In the genomic region with DNA sequence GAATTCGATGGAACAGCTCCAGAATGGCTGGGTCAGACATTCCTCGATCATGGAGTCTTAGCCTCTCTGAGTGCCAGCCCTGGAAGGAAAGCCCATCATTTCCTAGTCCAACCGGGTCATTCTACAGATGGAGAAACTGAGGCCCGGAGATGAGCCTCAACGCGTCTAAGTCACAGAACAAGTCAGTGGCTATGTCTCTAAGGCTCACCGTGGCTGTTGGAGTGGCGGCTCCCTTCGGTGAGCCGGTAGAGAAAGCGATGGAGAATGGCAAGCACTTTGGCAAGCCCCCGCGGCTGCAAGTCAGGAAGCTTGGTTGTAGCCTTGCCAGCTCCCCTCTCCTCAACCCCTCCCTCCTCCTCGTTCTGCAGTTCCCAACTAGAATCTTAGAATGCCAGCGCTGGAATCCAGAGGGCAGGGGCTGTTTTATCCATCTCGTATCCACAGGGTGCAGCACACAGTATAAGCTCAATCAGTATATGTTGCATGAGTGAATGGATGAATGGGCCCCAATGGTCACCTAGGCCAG, we compare ENCODE assay signal across 13 cellular contexts. TPM values are rescaled to one million over a fixed set of nuclear protein-coding genes. Genes with fewer than 3 reads are reported as not detected.
DNase-seq lines count a peak whose midpoint lies in the region; ATAC-seq and TF ChIP-seq lines count a peak whose summit lies in the region.
"Had no signal": no experiment of that assay in that cellular context is flagged by ENCODE, and none has a peak within 500 bp of the region (broad histone marks: within the 10 kb centered on the region; RNA-seq: fewer than 3 reads in every experiment).

No MANE protein-coding gene starts in this region.

- no peak overlapping the region for H3K27ac Mint-ChIP-seq in endodermal cell
- H3K27ac Mint-ChIP-seq: activated CD4-positive, alpha-beta T cell treated with anti-CD3 and anti-CD28 coated beads, Interleukin-2, amount 10 ng/mL, durations not matched to agents 7 days and 5 days; activated naive CD8-positive, alpha-beta T cell had no signal

- H3K36me3 Mint-ChIP-seq in endodermal cell (ENCODE audit: low read depth), result no peaks in the 10 kb centered on the region
- H3K36me3 Mint-ChIP-seq: activated naive CD8-positive, alpha-beta T cell had no signal

- H3K9me2 ChIP-seq in OCI-LY7 (ENCODE audit: insufficient read depth, low read length), result no peaks in the 10 kb centered on the region

- peak overlapping the region; percentile 71 for H3K4me3 ChIP-seq in endodermal cell (ENCODE audit: low read length)
- peak overlapping the region; percentile 21 to 58 for H3K4me3 ChIP-seq in muscle layer of duodenum (ENCODE audit: low read depth in 1 of 2, low read length in 2 of 2)
- H3K4me3 ChIP-seq in upper lobe of left lung, result peak overlapping the region in 3 of 4 donors; percentile 25 to 45 (median 39)
- no peak overlapping the region for H3K4me3 ChIP-seq in OCI-LY7 (ENCODE audit: low read depth, low read length, poor library complexity, severe bottlenecking)

- TF ChIP-seq CTCF in endodermal cell (conservative IDR thresholded peaks at IDR 0.05), result no peak
- TF ChIP-seq CTCF in upper lobe of left lung (IDR thresholded peaks at IDR 0.05), result no peak
- TF ChIP-seq CTCF in OCI-LY7 (conservative IDR thresholded peaks at IDR 0.05; ENCODE audit: low read length), result no peak

- H3K9ac ChIP-seq in endodermal cell (ENCODE audit: extremely low read depth, low read length, poor library complexity, severe bottlenecking), result no peak overlapping the region

- no peaks in the 10 kb centered on the region for H3K79me2 ChIP-seq in OCI-LY7 (ENCODE audit: insufficient read depth, low read depth, low read length)

- no peaks in the 10 kb centered on the region for H3K36me3 ChIP-seq in endodermal cell (ENCODE audit: control insufficient read depth, insufficient read depth, low read length)
- H3K36me3 ChIP-seq in muscle layer of duodenum (ENCODE audit: control insufficient read depth in 1 of 2, insufficient read depth in 2 of 2, low read length in 2 of 2), result no peaks in the 10 kb centered on the region
- no peaks in the 10 kb centered on the region for H3K36me3 ChIP-seq in upper lobe of left lung
- H3K36me3 ChIP-seq in OCI-LY7 (ENCODE audit: insufficient read depth, low read length), result no peaks in the 10 kb centered on the region

- CTCF ChIA-PET in OCI-LY7 (lab: Charles Lee; ENCODE audit: unreplicated experiment), result no interaction called here

- TF ChIP-seq EP300 in upper lobe of left lung (IDR thresholded peaks at IDR 0.05), result no peak

- no TSS peak for BruUV-seq in OCI-LY7 (replicated peaks; lab: Mats Ljungman, UMichigan)

- no peaks in the 10 kb centered on the region for H3K9me3 ChIP-seq in endodermal cell (ENCODE audit: control insufficient read depth, low read length)
- H3K9me3 ChIP-seq in muscle layer of duodenum (ENCODE audit: control insufficient read depth in 1 of 2, low read length in 2 of 2), result no peaks in the 10 kb centered on the region
- no peaks in the 10 kb centered on the region for H3K9me3 ChIP-seq in upper lobe of left lung
- H3K9me3 ChIP-seq in OCI-LY7 (ENCODE audit: low read length), result no peaks in the 10 kb centered on the region

- peak; percentile 70 for DNase-seq in NCI-H226
- no peak for DNase-seq in endodermal cell
- DNase-seq in upper lobe of left lung, result no peak
- DNase-seq in T-helper 2 cell, result no peak
- no peak for DNase-seq in OCI-LY7 (ENCODE audit: low spot score)
- no peak for DNase-seq in NCI-H2081 treated with DMSO at 0.1 percent for 48 hours (lab: John Stamatoyannopoulos, UW)
- DNase-seq: activated CD4-positive, alpha-beta T cell treated with anti-CD3 and anti-CD28 coated beads, Interleukin-2, amount 10 ng/mL, durations not matched to agents 7 days and 5 days; NCI-H446; small intestine; stimulated activated CD8-positive, alpha-beta memory T cell treated with anti-CD3 and anti-CD28 coated beads, Interleukin-4, amount 100 ng/mL, for 48 hours had no signal

- H2AFZ ChIP-seq in OCI-LY7 (ENCODE audit: low read length), result no peak overlapping the region

- H3K4me1 ChIP-seq in endodermal cell (ENCODE audit: control insufficient read depth, insufficient read depth, low read length) (peaks cover 20% of the 10 kb centered on the region), muscle layer of duodenum (ENCODE audit: control insufficient read depth in 1 of 2, insufficient read depth in 2 of 2, low read length in 2 of 2) (peaks cover 3 to 20% of the 10 kb centered on the region in 2 donors), upper lobe of left lung (peaks cover 7 to 17% (median 10%) of the 10 kb centered on the region in 4 donors), OCI-LY7 (ENCODE audit: insufficient read depth, low read length, poor library complexity, severe bottlenecking) (no peaks in the 10 kb centered on the region)

- no peaks in the 10 kb centered on the region for H4K20me1 ChIP-seq in OCI-LY7 (ENCODE audit: insufficient read depth, low read length)

- peaks cover 56% of the 10 kb centered on the region for H3K27me3 Mint-ChIP-seq in endodermal cell (ENCODE audit: insufficient read depth)

- POLR2A ChIA-PET in OCI-LY7 (lab: Charles Lee), result no interaction called here

- 22 to 34% methylated on average over 12 to 16 of the region's 16 CpGs for WGBS in endodermal cell (ENCODE audit: insufficient coverage in 1 of 2, insufficient read length in 1 of 2), 2 experiments
- 23 to 27% methylated on average over 12 to 16 of the region's 16 CpGs for WGBS in upper lobe of left lung, 2 donors

- peaks cover 39% of the 10 kb centered on the region for H3K4me1 Mint-ChIP-seq in endodermal cell

- H3K4me3 Mint-ChIP-seq in endodermal cell, result peak overlapping the region; percentile 62
- H3K4me3 Mint-ChIP-seq: activated CD4-positive, alpha-beta T cell treated with anti-CD3 and anti-CD28 coated beads, Interleukin-2, amount 10 ng/mL, durations not matched to agents 7 days and 5 days; activated naive CD8-positive, alpha-beta T cell had no signal

- peaks cover 33% of the 10 kb centered on the region for H3K27me3 ChIP-seq in endodermal cell (ENCODE audit: control insufficient read depth, insufficient read depth, low read length, poor library complexity, severe bottlenecking)
- no peaks in the 10 kb centered on the region for H3K27me3 ChIP-seq in muscle layer of duodenum (ENCODE audit: low read depth, low read length)
- H3K27me3 ChIP-seq in upper lobe of left lung, result peaks cover 0 to 14% (median 8%) of the 10 kb centered on the region in 4 donors

- no peak for TF ChIP-seq POLR2A in upper lobe of left lung (IDR thresholded peaks at IDR 0.05)

- H3K4me2 ChIP-seq in OCI-LY7 (ENCODE audit: low read length), result no peak overlapping the region

- H3K27ac ChIP-seq in endodermal cell (ENCODE audit: low read depth, low read length) (no peak overlapping the region), muscle layer of duodenum (ENCODE audit: low read length) (no peak overlapping the region), upper lobe of left lung (peak overlapping the region; percentile 23 to 81 (median 76)), OCI-LY7 (ENCODE audit: low read depth, low read length, poor library complexity, severe bottlenecking) (no peak overlapping the region)

- intact Hi-C loops in OCI-LY7 (cut with micrococcal nuclease; ENCODE audit: unreplicated experiment), result no loop called here

- no peak for ATAC-seq in upper lobe of left lung (ENCODE audit: low FRiP score in 2 of 2)

- H3K9me3 Mint-ChIP-seq in endodermal cell, result no peaks in the 10 kb centered on the region
- H3K9me3 Mint-ChIP-seq: activated CD4-positive, alpha-beta T cell treated with anti-CD3 and anti-CD28 coated beads, Interleukin-2, amount 10 ng/mL, durations not matched to agents 7 days and 5 days had no signal

RNA-seq across cellular contexts. Expression of a gene that starts 0.4 kb away (rescaled TPM):
- total RNA-seq in endodermal cell (1 to 10 TPM; 2.4 to 2.7 TPM), upper lobe of left lung (1 to 10 TPM in 5 of 6 donors, under 1 TPM in 1; 0.78 to 6.3 (median 2.8) TPM), OCI-LY7 (2022) (not detected in 2 replicates)
- 3.2 TPM for polyA plus RNA-seq in endodermal cell (2013, experiment 1 of 2)
- polyA plus RNA-seq in endodermal cell (2013, experiment 2 of 2), result 3.6 TPM
- total RNA-seq in OCI-LY7 (2014; rRNA removed; shearing (Covaris generic)), result not detected in 2 replicates
- total RNA-seq: activated CD4-positive, alpha-beta T cell treated with anti-CD3 and anti-CD28 coated beads, Interleukin-2, amount 10 ng/mL, durations not matched to agents 7 days and 5 days; SK-MEL-5 had no signal

RNA-seq across cellular contexts. Expression of a gene that starts 13.6 kb away (rescaled TPM):
- total RNA-seq in endodermal cell, result under 1 TPM; 0.31 to 0.49 TPM
- polyA plus RNA-seq in endodermal cell (2013, experiment 1 of 2), result 1.6 TPM
- 1.6 TPM for polyA plus RNA-seq in endodermal cell (2013, experiment 2 of 2)
- total RNA-seq in upper lobe of left lung, result 1 to 10 TPM in 4 of 6 donors, under 1 TPM in 1, not detected in 1; 0.29 to 2.4 (median 1.8) TPM
- total RNA-seq in OCI-LY7 (2014; rRNA removed; shearing (Covaris generic)), result not detected in 2 replicates
- not detected in 2 replicates for total RNA-seq in OCI-LY7 (2022)
- total RNA-seq: activated CD4-positive, alpha-beta T cell treated with anti-CD3 and anti-CD28 coated beads, Interleukin-2, amount 10 ng/mL, durations not matched to agents 7 days and 5 days; SK-MEL-5 had no signal

RNA-seq across cellular contexts. Expression of a gene that starts 54.4 kb away (rescaled TPM):
- total RNA-seq in endodermal cell, result 100 to 1,000 TPM in 1 of 2 donors, 10 to 100 TPM in 1; 88.8 to 107 TPM
- 50.0 TPM for polyA plus RNA-seq in endodermal cell (2013, experiment 1 of 2)
- 46.1 TPM for polyA plus RNA-seq in endodermal cell (2013, experiment 2 of 2)
- total RNA-seq in upper lobe of left lung, result 10 to 100 TPM; 21.7 to 71.2 (median 30.4) TPM
- total RNA-seq in OCI-LY7 (2014; rRNA removed; shearing (Covaris generic)), result 61.3 and 62.9 TPM in 2 replicates
- total RNA-seq in OCI-LY7 (2022), result 104 and 108 TPM in 2 replicates

Comparison
In these comparisons a context has a peak if more than half of its experiments do, and no peak if none do; other contexts are left out.
1. H3K27ac ChIP-seq: peak in upper lobe of left lung (4 of 4); none in endodermal cell (single experiment), muscle layer of duodenum (single experiment) and OCI-LY7 (single experiment).